Comparison of ENCODE assay signal across 17 cellular contexts in the genomic region with DNA sequence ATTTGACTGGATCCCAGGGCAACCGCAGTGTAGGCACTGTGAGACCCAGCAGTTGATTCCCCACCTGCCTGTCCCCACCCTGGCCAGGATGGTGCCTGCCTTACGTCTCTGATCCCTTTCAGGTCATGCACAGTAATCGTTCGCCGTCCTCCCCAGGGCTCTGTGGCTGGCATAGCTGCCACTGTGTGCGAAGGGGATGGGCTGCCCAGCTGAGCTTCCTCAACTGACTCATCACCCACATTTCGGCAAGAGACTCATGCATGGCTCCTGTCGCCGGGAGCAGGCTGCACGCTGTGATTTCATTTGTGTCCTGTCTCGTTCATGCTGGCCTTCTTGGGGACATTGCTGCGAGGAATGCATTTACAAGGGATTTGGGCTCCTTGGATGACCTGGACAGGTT.
DNase-seq lines count a peak whose midpoint lies in the region; ATAC-seq and TF ChIP-seq lines count a peak whose summit lies in the region.
"Had no signal": no experiment of that assay in that cellular context is flagged by ENCODE, and none has a peak within 500 bp of the region (broad histone marks: within the 10 kb centered on the region; RNA-seq: fewer than 3 reads in every experiment).

No MANE protein-coding gene starts in this region.

- POLR2A ChIA-PET in PC-3 (lab: Charles Lee; ENCODE audit: unreplicated experiment) = interaction anchor here (0.6 kb wide), 1 partner anchor 284 kb away, joined by 6 read pairs; no protein-coding TSS in a partner anchor

- H3K9ac ChIP-seq in PC-3 (ENCODE audit: low read length) = peak overlapping the region; percentile 82
- H3K9ac ChIP-seq in smooth muscle cell (ENCODE audit: low read depth) = no peak overlapping the region

- H2AFZ ChIP-seq in PC-3 (ENCODE audit: low read length) = peak overlapping the region; percentile 43; the same call in 1 of the 2 replicates
- H2AFZ ChIP-seq in smooth muscle cell (ENCODE audit: low read depth) = no peak overlapping the region
- H2AFZ ChIP-seq: hepatocyte had no signal

- peak; percentile 36 for DNase-seq in HPDE6-E6E7 (ENCODE audit: extremely low spot score)
- DNase-seq in PC-3 = peak; percentile 67
- no peak for DNase-seq in epithelial cell of prostate (ENCODE audit: low read depth, low spot score)
- no peak for DNase-seq in smooth muscle cell (lab: John Stamatoyannopoulos, UW; ENCODE audit: unreplicated experiment)
- DNase-seq in pons (ENCODE audit: low spot score) = no peak
- DNase-seq in Ammon's horn (ENCODE audit: low spot score) = no peak
- DNase-seq in activated CD8-positive, alpha-beta memory T cell treated with anti-CD3 and anti-CD28 coated beads, Interleukin-2, amount 50 U/mL, for 48 hours = no peak
- no peak for DNase-seq in NCI-H446 treated with DMSO at 0.1 percent for 48 hours (lab: John Stamatoyannopoulos, UW)
- DNase-seq: activated CD4-positive, alpha-beta T cell treated with anti-CD3 and anti-CD28 coated beads, Interleukin-2, amount 50 U/mL, for 4 hours; CD8-positive, alpha-beta T cell; naive thymus-derived CD4-positive, alpha-beta T cell; NCI-H187; NCI-H524; SHP77; stimulated activated CD8-positive, alpha-beta memory T cell treated with anti-CD3 and anti-CD28 coated beads, Interleukin-4, amount 100 ng/mL, for 48 hours had no signal

- intact Hi-C loops in PC-3 (cut with micrococcal nuclease) = loop anchor here (5.0 to 10.0 kb wide), 2 partner anchors 230 to 522 kb away; no protein-coding TSS in a partner anchor

- H3F3A ChIP-seq in PC-3 (ENCODE audit: low read length, unreplicated experiment) = no peaks in the 10 kb centered on the region
- peaks cover 3% of the 10 kb centered on the region for H3F3A ChIP-seq in smooth muscle cell (ENCODE audit: low read depth)

- ATAC-seq in PC-3 = peak; percentile 94
- ATAC-seq: CD8-positive, alpha-beta T cell; naive thymus-derived CD4-positive, alpha-beta T cell had no signal

- H3K9me3 ChIP-seq in PC-3 (ENCODE audit: low read length) (no peaks in the 10 kb centered on the region), smooth muscle cell (replicated peaks; ENCODE audit: low read depth) (no peaks in the 10 kb centered on the region)

- CTCF ChIA-PET in PC-3 (lab: Charles Lee) = no interaction called here

- H3K79me2 ChIP-seq in PC-3 (ENCODE audit: low read length) = no peaks in the 10 kb centered on the region
- H3K79me2 ChIP-seq in smooth muscle cell (ENCODE audit: low read depth) = no peaks in the 10 kb centered on the region
- H3K79me2 ChIP-seq: hepatocyte had no signal

- H3K36me3 ChIP-seq in PC-3 (ENCODE audit: low read depth, low read length) = no peaks in the 10 kb centered on the region
- H3K36me3 ChIP-seq in smooth muscle cell (ENCODE audit: low read depth) = no peaks in the 10 kb centered on the region

- no TSS peak for BruUV-seq in PC-3 (replicated peaks; lab: Mats Ljungman, UMichigan)

- H3K4me2 ChIP-seq in PC-3 (ENCODE audit: low read length) (peak overlapping the region; percentile 83), smooth muscle cell (no peak overlapping the region)
- H3K4me2 ChIP-seq: hepatocyte had no signal

- 62% methylated on average over 12 of the region's 12 CpGs for WGBS in smooth muscle cell (ENCODE audit: low lambda C conversion rate)

- H3K4me3 ChIP-seq in PC-3 (ENCODE audit: low read length) = peak overlapping the region; percentile 56; the same call in 1 of the 2 replicates
- H3K4me3 ChIP-seq in smooth muscle cell = no peak overlapping the region
- H3K4me3 ChIP-seq: coronary artery, hepatocyte had no signal

- H3K27ac ChIP-seq in PC-3 (ENCODE audit: low read length) (peak overlapping the region; percentile 95), epithelial cell of prostate (peak overlapping the region; percentile 48), smooth muscle cell (ENCODE audit: low read depth) (peak overlapping the region; percentile 35)
- H3K27ac ChIP-seq: coronary artery, hepatocyte had no signal

- H3K9me2 ChIP-seq in PC-3 (replicated peaks; ENCODE audit: low read length) = no peaks in the 10 kb centered on the region

- TF ChIP-seq CTCF in PC-3 (conservative IDR thresholded peaks at IDR 0.05; ENCODE audit: low read depth, low read length) (no peak), smooth muscle cell (IDR thresholded peaks at IDR 0.05; ENCODE audit: borderline replicate concordance, insufficient read depth, poor library complexity, severe bottlenecking) (no peak)

- H4K20me1 ChIP-seq in PC-3 (ENCODE audit: low read length) (no peaks in the 10 kb centered on the region), smooth muscle cell (ENCODE audit: low read depth) (no peaks in the 10 kb centered on the region)

- H3K27me3 ChIP-seq in PC-3 (ENCODE audit: low read length) (no peaks in the 10 kb centered on the region), smooth muscle cell (ENCODE audit: low read depth) (no peaks in the 10 kb centered on the region)
- H3K27me3 ChIP-seq: hepatocyte had no signal

- H3K4me1 ChIP-seq in PC-3 (ENCODE audit: insufficient read depth, low read length) (peaks cover 39% of the 10 kb centered on the region), smooth muscle cell (ENCODE audit: low read depth) (peaks cover 7% of the 10 kb centered on the region)

Comparison
In these comparisons a context has a peak if more than half of its experiments do, and no peak if none do; other contexts are left out.
1. DNase-seq: peak in HPDE6-E6E7 (single experiment) and PC-3 (single experiment); none in epithelial cell of prostate (single experiment), smooth muscle cell (single experiment), pons (single experiment), Ammon's horn (single experiment), activated CD8-positive, alpha-beta memory T cell treated with anti-CD3 and anti-CD28 coated beads, Interleukin-2, amount 50 U/mL, for 48 hours (single experiment) and NCI-H446 treated with DMSO at 0.1 percent for 48 hours (single experiment).
2. H3K27ac ChIP-seq: peak in every context shown above with its lines; median percentile 95 in PC-3; 48 in epithelial cell of prostate; 35 in smooth muscle cell.